Comparison of ENCODE assay signal across 8 cellular contexts in genomic region chr3:183306798-183307671, GRCh38. TPM values are rescaled to one million over a fixed set of nuclear protein-coding genes. Genes with fewer than 3 reads are reported as not detected.
DNase-seq lines count a peak whose midpoint lies in the region; ATAC-seq and TF ChIP-seq lines count a peak whose summit lies in the region.

No MANE protein-coding gene starts in this region.

- H3K4me1 Mint-ChIP-seq in glutamatergic neuron (ENCODE audit: low read depth, unreplicated experiment): no peaks in the 10 kb centered on the region

- no peaks in the 10 kb centered on the region for H3K27me3 ChIP-seq in SJCRH30
- no peaks in the 10 kb centered on the region for H3K27me3 ChIP-seq in breast epithelium
- H3K27me3 ChIP-seq in right lobe of liver: no peaks in the 10 kb centered on the region

- H3K36me3 ChIP-seq in SJCRH30: no peaks in the 10 kb centered on the region
- H3K36me3 ChIP-seq in breast epithelium: no peaks in the 10 kb centered on the region
- H3K36me3 ChIP-seq in right lobe of liver: no peaks in the 10 kb centered on the region

- H3K27ac Mint-ChIP-seq in glutamatergic neuron (ENCODE audit: unreplicated experiment): no peak overlapping the region

- H3K4me3 ChIP-seq in SJCRH30 (0 out of 2 replicates have a peak overlapping the region, but pooled peaks have one; percentile 13), breast epithelium (no peak overlapping the region), right lobe of liver (no peak overlapping the region)

- H3K9me3 ChIP-seq in SJCRH30 (replicated peaks) (no peaks in the 10 kb centered on the region), breast epithelium (no peaks in the 10 kb centered on the region), right lobe of liver (no peaks in the 10 kb centered on the region)

- H3K4me3 Mint-ChIP-seq in glutamatergic neuron (ENCODE audit: unreplicated experiment): no peak overlapping the region

- 32% methylated on average over 9 of the region's 9 CpGs for WGBS in right lobe of liver (ENCODE audit: insufficient coverage, low coverage, low lambda C conversion rate, missing lambda C conversion rate)

- H3K36me3 Mint-ChIP-seq in glutamatergic neuron (ENCODE audit: unreplicated experiment): peaks cover 11% of the 10 kb centered on the region

- TF ChIP-seq POLR2A in breast epithelium (IDR thresholded peaks at IDR 0.05) (no peak), right lobe of liver (IDR thresholded peaks at IDR 0.05) (no peak)

- intact Hi-C loops in breast epithelium (cut with DNase I; ENCODE audit: low total_unique reads) (no loop called here), right lobe of liver (cut with DNase I) (no loop called here)

- ATAC-seq in GM18520 (IDR thresholded peaks at IDR 0.05; ENCODE audit: unreplicated experiment) (peak; percentile 73), HG03066 (IDR thresholded peaks at IDR 0.05; ENCODE audit: low read depth, unreplicated experiment) (peak; percentile 88), right lobe of liver (peak; percentile 71 to 87 (median 80))

- H3K27ac ChIP-seq in SJCRH30 (no peak overlapping the region), breast epithelium (peak overlapping the region in 1 of 2 donors; percentile 72), right lobe of liver (no peak overlapping the region)

- H3K4me1 ChIP-seq in SJCRH30 (peaks cover 11% of the 10 kb centered on the region), breast epithelium (no peaks in the 10 kb centered on the region), right lobe of liver (peaks cover 0 to 13% (median 2%) of the 10 kb centered on the region in 4 donors)

- peak; percentile 38 to 53 for DNase-seq in SJCRH30
- peak; percentile 67 to 88 for DNase-seq in breast epithelium (ENCODE audit: low spot score in 2 of 2)
- DNase-seq in right lobe of liver: peak; percentile 68 to 88 (median 76)
- DNase-seq in stimulated activated CD8-positive, alpha-beta memory T cell treated with anti-CD3 and anti-CD28 coated beads, Interleukin-2, amount 100 ng/mL, for 1 hour (ENCODE audit: low read depth in 2 of 2): peak; percentile 8 to 9
- no peak for DNase-seq in glutamatergic neuron
- DNase-seq in NCI-H2171 (lab: John Stamatoyannopoulos, UW): no peak

- TF ChIP-seq CTCF in breast epithelium (IDR thresholded peaks at IDR 0.05) (no peak), right lobe of liver (IDR thresholded peaks at IDR 0.05) (no peak), glutamatergic neuron (IDR thresholded peaks at IDR 0.05; ENCODE audit: partially characterized antibody, unreplicated experiment) (no peak)

- peaks cover 2% of the 10 kb centered on the region for H3K9me3 Mint-ChIP-seq in glutamatergic neuron (ENCODE audit: unreplicated experiment)

- no peaks in the 10 kb centered on the region for H3K27me3 Mint-ChIP-seq in glutamatergic neuron (ENCODE audit: unreplicated experiment)

RNA-seq across cellular contexts. Expression of gene B3GNT5, which starts 54.0 kb away (rescaled TPM):
- 16.5 and 19.7 TPM in 2 replicates for total RNA-seq in SJCRH30 (2014; rRNA removed; shearing (Covaris generic))
- total RNA-seq in breast epithelium (10 to 100 TPM in 1 of 3 donors, 1 to 10 TPM in 2; 3.0 to 12.1 (median 6.2) TPM), right lobe of liver (10 to 100 TPM in 2 of 6 experiments, 1 to 10 TPM in 2, under 1 TPM in 2; 0.27 to 12.5 (median 5.5) TPM), glutamatergic neuron (ENCODE audit: unreplicated experiment) (2.9 TPM)

Comparison
In these comparisons a context has a peak if more than half of its experiments do, and no peak if none do; other contexts are left out.
1. DNase-seq: peak in SJCRH30 (2 of 2), breast epithelium (2 of 2), right lobe of liver (3 of 3) and stimulated activated CD8-positive, alpha-beta memory T cell treated with anti-CD3 and anti-CD28 coated beads, Interleukin-2, amount 100 ng/mL, for 1 hour (2 of 2); none in glutamatergic neuron (single experiment) and NCI-H2171 (single experiment).
2. Peak in every context shown above with its lines, with median percentiles within 50 percentile points of each other: ATAC-seq.